In the genomic region with DNA sequence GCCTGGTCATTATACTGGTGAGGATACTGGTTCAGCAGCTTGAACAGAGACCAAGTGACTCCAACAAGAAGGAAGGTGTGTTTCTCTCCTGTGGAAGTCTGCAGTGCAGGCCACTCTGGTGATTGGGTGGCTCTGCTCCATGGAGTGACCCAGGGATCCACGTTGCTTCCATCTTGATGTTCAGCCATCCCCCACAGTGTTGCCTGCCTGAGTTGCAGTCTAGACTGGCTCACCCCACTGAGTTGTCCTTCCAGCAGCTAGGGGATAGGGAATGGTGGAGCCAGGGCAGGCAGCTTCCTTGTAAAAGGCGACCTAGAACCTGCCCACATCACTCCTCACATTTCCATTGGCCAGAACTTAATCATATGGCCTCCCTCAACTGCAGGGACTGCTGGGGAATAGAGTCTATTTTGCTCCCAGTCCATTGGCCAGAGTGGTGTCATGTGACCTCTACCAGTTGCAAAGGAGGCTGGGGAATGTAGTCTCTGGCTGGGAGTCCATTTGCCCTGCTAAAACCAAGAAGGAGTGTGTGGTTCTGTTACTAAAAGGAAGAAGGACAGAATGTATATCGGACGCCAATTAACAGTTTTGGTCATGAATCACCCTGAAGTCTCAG, we compare ENCODE assay signal across 9 cellular contexts. TPM values are rescaled to one million over a fixed set of nuclear protein-coding genes. Genes with fewer than 3 reads are reported as not detected.
DNase-seq lines count a peak whose midpoint lies in the region; ATAC-seq and TF ChIP-seq lines count a peak whose summit lies in the region.
"Had no signal": no experiment of that assay in that cellular context is flagged by ENCODE, and none has a peak within 500 bp of the region (broad histone marks: within the 10 kb centered on the region; RNA-seq: fewer than 3 reads in every experiment).

No MANE protein-coding gene starts in this region.

- no peaks in the 10 kb centered on the region for H3K4me1 Mint-ChIP-seq in Caco-2 (ENCODE audit: low read depth, unreplicated experiment)

- BruUV-seq in Caco-2 (replicated peaks; lab: Mats Ljungman, UMichigan): no TSS peak
- no TSS peak for BruUV-seq in HCT116 (replicated peaks; lab: Mats Ljungman, UMichigan)

- H3K27ac Mint-ChIP-seq in Caco-2 (ENCODE audit: unreplicated experiment): no peak overlapping the region

- H3K4me1 ChIP-seq in Caco-2 (no peaks in the 10 kb centered on the region), HCT116 (ENCODE audit: control insufficient read depth in 1 of 2, insufficient read depth in 2 of 2, low read length in 2 of 2) (no peaks in the 10 kb centered on the region), aorta (ENCODE audit: control insufficient read depth in 1 of 2, insufficient read depth in 2 of 2, low read length in 2 of 2) (no peaks in the 10 kb centered on the region)
- H3K4me1 ChIP-seq: parathyroid adenoma had no signal

- intact Hi-C loops in Caco-2 (cut with micrococcal nuclease; ENCODE audit: unreplicated experiment): no loop called here
- intact Hi-C loops in HCT116 (cut with micrococcal nuclease): no loop called here
- intact Hi-C loops in aorta (cut with DNase I): no loop called here

- H3K27ac ChIP-seq in HCT116 (ENCODE audit: low read depth, low read length) (no peak overlapping the region), aorta (ENCODE audit: low read depth in 1 of 2, low read length in 2 of 2) (no peak overlapping the region)
- H3K27ac ChIP-seq: parathyroid adenoma had no signal

- peak overlapping the region; percentile 23 for H3K4me3 Mint-ChIP-seq in Caco-2 (ENCODE audit: unreplicated experiment)

- DNase-seq in Caco-2: peak; percentile 67 to 71
- peak; percentile 40 for DNase-seq in HCT116 (ENCODE audit: low read depth, low spot score)
- DNase-seq in iPS-NIHi11 (ENCODE audit: low spot score): peak; percentile 66
- DNase-seq in GOT3 (lab: John Stamatoyannopoulos, UW): no peak
- DNase-seq in superior temporal gyrus (ENCODE audit: extremely low spot score): no peak
- DNase-seq in aorta: no peak

- 75 to 87% methylated on average over 4 of the region's 4 CpGs for WGBS in aorta, 2 donors

- no peaks in the 10 kb centered on the region for H3K27me3 Mint-ChIP-seq in Caco-2 (ENCODE audit: insufficient read depth, unreplicated experiment)

- no peak overlapping the region for H2AFZ ChIP-seq in HCT116 (ENCODE audit: low read depth, low read length, poor library complexity, severe bottlenecking)
- H2AFZ ChIP-seq: parathyroid adenoma had no signal

- no peaks in the 10 kb centered on the region for H3K79me2 ChIP-seq in HCT116 (ENCODE audit: insufficient read depth, low read length)
- H3K79me2 ChIP-seq: parathyroid adenoma had no signal

- CTCF ChIA-PET in Caco-2 (lab: Charles Lee): no interaction called here
- CTCF ChIA-PET in HCT116 (lab: Charles Lee): no interaction called here

- H4K20me1 ChIP-seq in HCT116 (ENCODE audit: insufficient read depth): no peaks in the 10 kb centered on the region

- TF ChIP-seq CTCF in Caco-2 (IDR thresholded peaks at IDR 0.05; ENCODE audit: insufficient read depth in 1 of 2, low read depth in 1 of 2, low read length in 1 of 2, severe bottlenecking in 1 of 2, unreplicated experiment in 1 of 2) (no peak), HCT116 (IDR thresholded peaks at IDR 0.05 in 2 of 3, conservative IDR thresholded peaks at IDR 0.05 in 1 of 3; ENCODE audit: borderline replicate concordance in 1 of 3, insufficient read depth in 1 of 3, low read depth in 2 of 3, low read length in 2 of 3) (no peak)

- H3K9me3 Mint-ChIP-seq in Caco-2 (ENCODE audit: unreplicated experiment): no peaks in the 10 kb centered on the region

- POLR2A ChIA-PET in Caco-2 (lab: Charles Lee) (no interaction called here), HCT116 (lab: Charles Lee) (no interaction called here)

- no peaks in the 10 kb centered on the region for H3K36me3 ChIP-seq in Caco-2 (ENCODE audit: control insufficient read depth, insufficient read depth, low read length)
- H3K36me3 ChIP-seq in HCT116 (ENCODE audit: control insufficient read depth in 1 of 2, insufficient read depth in 2 of 2, low read length in 2 of 2): peaks cover 0 to 7% of the 10 kb centered on the region in 2 experiments; a peak in 1 of 4 replicates
- H3K36me3 ChIP-seq in aorta (ENCODE audit: control insufficient read depth in 1 of 2, insufficient read depth in 2 of 2, low read length in 1 of 2): peaks cover 0 to 11% of the 10 kb centered on the region in 2 donors

- ATAC-seq in HCT116 (peak; percentile 92), SK-N-SH treated with all-trans-retinoic acid at 6 μM for 48 hours (peak; percentile 83), GM18907 (IDR thresholded peaks at IDR 0.05; ENCODE audit: unreplicated experiment) (no peak), aorta (ENCODE audit: low FRiP score) (no peak)

- TF ChIP-seq RAD21 in HCT116 (IDR thresholded peaks at IDR 0.05; ENCODE audit: low read depth): no peak

- RAD21 ChIA-PET in HCT116 (lab: Charles Lee; ENCODE audit: low non-redundant PET in 1 of 2, low total read pairs in 2 of 2, uncharacterized antibody in 2 of 2, unreplicated experiment in 2 of 2): interaction anchor here in 1 of 2 experiments (0.6 kb wide), 1 partner anchor 1023 kb away, joined by 3 read pairs; no protein-coding TSS in a partner anchor

- no peaks in the 10 kb centered on the region for H3K9me2 ChIP-seq in HCT116 (ENCODE audit: insufficient read depth)

- H3K27me3 ChIP-seq in Caco-2 (replicated peaks; ENCODE audit: control insufficient read depth, insufficient read depth, low read length): no peaks in the 10 kb centered on the region
- no peaks in the 10 kb centered on the region for H3K27me3 ChIP-seq in HCT116 (ENCODE audit: insufficient read depth, low read length)
- H3K27me3 ChIP-seq in aorta (ENCODE audit: control insufficient read depth in 1 of 2, insufficient read depth in 2 of 2, low read length in 1 of 2): no peaks in the 10 kb centered on the region

- H3K9me3 ChIP-seq in Caco-2 (no peaks in the 10 kb centered on the region), HCT116 (ENCODE audit: control insufficient read depth in 1 of 2, insufficient read depth in 1 of 2, low read depth in 1 of 2, low read length in 2 of 2) (no peaks in the 10 kb centered on the region), aorta (ENCODE audit: control insufficient read depth, low read length) (peaks cover 3% of the 10 kb centered on the region)

- H3K4me2 ChIP-seq in HCT116 (ENCODE audit: low read length): no peak overlapping the region

- H3K36me3 Mint-ChIP-seq in Caco-2 (ENCODE audit: insufficient read depth, unreplicated experiment): peaks cover 16% of the 10 kb centered on the region

- no peak for TF ChIP-seq POLR2A in HCT116 (IDR thresholded peaks at IDR 0.05; ENCODE audit: borderline replicate concordance, extremely low read depth, insufficient read depth, insufficient read length)

- no peak overlapping the region for H3K9ac ChIP-seq in HCT116 (ENCODE audit: low read length)
- H3K9ac ChIP-seq: parathyroid adenoma had no signal

- H3K4me3 ChIP-seq in Caco-2 (ENCODE audit: low read depth, low read length) (no peak overlapping the region), HCT116 (replicated peaks in 1 of 2; ENCODE audit: low read depth in 1 of 2, low read length in 2 of 2) (no peak overlapping the region), aorta (ENCODE audit: low read length in 2 of 2) (no peak overlapping the region)

TF ChIP-seq in SK-N-SH treated with all-trans-retinoic acid at 6 μM for 48 hours, 23 proteins besides CTCF, POLR2A, EP300 and RAD21 (continues in another document):
- TF ChIP-seq SNAI2 (CRISPR knock-in tag; IDR thresholded peaks at IDR 0.05) (no peak), ISL1 (CRISPR knock-in tag; IDR thresholded peaks at IDR 0.05) (no peak), GLIS3 (CRISPR knock-in tag; IDR thresholded peaks at IDR 0.05) (no peak), PPARA (CRISPR knock-in tag; IDR thresholded peaks at IDR 0.05; ENCODE audit: borderline replicate concordance) (no peak), ZNF70 (CRISPR knock-in tag; IDR thresholded peaks at IDR 0.05) (no peak), ZC3H10 (CRISPR knock-in tag; IDR thresholded peaks at IDR 0.05) (no peak), ZNF565 (CRISPR knock-in tag; conservative IDR thresholded peaks at IDR 0.05; ENCODE audit: low read depth) (no peak)
- TF ChIP-seq, protein P1, sequence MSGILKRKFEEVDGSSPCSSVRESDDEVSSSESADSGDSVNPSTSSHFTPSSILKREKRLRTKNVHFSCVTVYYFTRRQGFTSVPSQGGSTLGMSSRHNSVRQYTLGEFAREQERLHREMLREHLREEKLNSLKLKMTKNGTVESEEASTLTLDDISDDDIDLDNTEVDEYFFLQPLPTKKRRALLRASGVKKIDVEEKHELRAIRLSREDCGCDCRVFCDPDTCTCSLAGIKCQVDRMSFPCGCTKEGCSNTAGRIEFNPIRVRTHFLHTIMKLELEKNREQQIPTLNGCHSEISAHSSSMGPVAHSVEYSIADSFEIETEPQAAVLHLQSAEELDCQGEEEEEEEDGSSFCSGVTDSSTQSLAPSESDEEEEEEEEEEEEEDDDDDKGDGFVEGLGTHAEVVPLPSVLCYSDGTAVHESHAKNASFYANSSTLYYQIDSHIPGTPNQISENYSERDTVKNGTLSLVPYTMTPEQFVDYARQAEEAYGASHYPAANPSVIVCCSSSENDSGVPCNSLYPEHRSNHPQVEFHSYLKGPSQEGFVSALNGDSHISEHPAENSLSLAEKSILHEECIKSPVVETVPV (CRISPR knock-in tag; IDR thresholded peaks at IDR 0.05): no peak

RNA-seq across cellular contexts. Expression of gene MAN2B2, which starts 8.0 kb away (rescaled TPM):
- total RNA-seq in Caco-2 (2022) (17.3 and 20.5 TPM in 2 replicates), HCT116 (2021; ENCODE audit: unreplicated experiment) (18.0 TPM), aorta (10 to 100 TPM; 44.8 to 58.0 TPM)
- polyA plus RNA-seq in HCT116 (2012): 16.6 and 16.8 TPM in 2 replicates
- 10 to 100 TPM; 13.1 to 40.3 TPM for polyA plus RNA-seq in aorta

RNA-seq across cellular contexts. Expression of gene MRFAP1, which starts 57.5 kb away (rescaled TPM):
- 245 and 254 TPM in 2 replicates for total RNA-seq in Caco-2 (2022)
- 313 TPM for total RNA-seq in HCT116 (2021; ENCODE audit: unreplicated experiment)
- polyA plus RNA-seq in HCT116 (2012): 245 and 276 TPM in 2 replicates
- total RNA-seq in aorta: 100 to 1,000 TPM; 244 to 263 TPM
- polyA plus RNA-seq in aorta: 100 to 1,000 TPM; 326 to 419 TPM

Comparison
In these comparisons a context has a peak if more than half of its experiments do, and no peak if none do; other contexts are left out.
1. DNase-seq: peak in Caco-2 (2 of 2), HCT116 (single experiment) and iPS-NIHi11 (single experiment); none in GOT3 (single experiment), superior temporal gyrus (single experiment) and aorta (0 of 2).
2. ATAC-seq: peak in HCT116 (single experiment) and SK-N-SH treated with all-trans-retinoic acid at 6 μM for 48 hours (single experiment); none in GM18907 (single experiment) and aorta (single experiment).